26 cellular contexts compared by ENCODE assay signal in genomic region chr17:28101919-28102318, GRCh38. TPM values are rescaled to one million over a fixed set of nuclear protein-coding genes. Genes with fewer than 3 reads are reported as not detected.
DNase-seq lines count a peak whose midpoint lies in the region; ATAC-seq, FAIRE-seq and TF ChIP-seq lines count a peak whose summit lies in the region.
"Had no signal": no experiment of that assay in that cellular context is flagged by ENCODE, and none has a peak within 500 bp of the region (broad histone marks: within the 10 kb centered on the region; RNA-seq: fewer than 3 reads in every experiment).

No MANE protein-coding gene starts in this region.

- no peak overlapping the region for H2BK15ac ChIP-seq in mesenchymal stem cell (ENCODE audit: low read depth, poor library complexity, severe bottlenecking)

- no peak for TF ChIP-seq RAD21 in A549 (conservative IDR thresholded peaks at IDR 0.05 in 1 of 2, IDR thresholded peaks at IDR 0.05 in 1 of 2)

- no peak overlapping the region for H3K23ac ChIP-seq in mesenchymal stem cell (ENCODE audit: low read length in 2 of 2)

- H3K36me3 ChIP-seq in mesenchymal stem cell (ENCODE audit: control insufficient read depth in 1 of 2, insufficient read depth in 2 of 2, low read depth in 1 of 2, low read length in 2 of 2): no peaks in the 10 kb centered on the region
- H3K36me3 ChIP-seq: BE2C had no signal

- H3K4me2 ChIP-seq in A549 (no peak overlapping the region), mesenchymal stem cell (ENCODE audit: low read length, poor library complexity, severe bottlenecking) (no peak overlapping the region)
- H3K4me2 ChIP-seq: BLaER1 had no signal

- H3K79me1 ChIP-seq in mesenchymal stem cell (replicated peaks; ENCODE audit: low read length, poor library complexity, severe bottlenecking): peaks cover 9% of the 10 kb centered on the region

- no peak overlapping the region for H3K14ac ChIP-seq in mesenchymal stem cell (ENCODE audit: low read length in 2 of 2)

- no peak overlapping the region for H3K4me3 ChIP-seq in A549
- H3K4me3 ChIP-seq in mesenchymal stem cell (ENCODE audit: insufficient read depth in 1 of 2, low read depth in 1 of 2, low read length in 2 of 2): no peak overlapping the region
- H3K4me3 ChIP-seq: BLaER1, GM12878 had no signal

- peak overlapping the region; percentile 44 for H2BK5ac ChIP-seq in mesenchymal stem cell (ENCODE audit: low read depth, low read length, poor library complexity, severe bottlenecking)

- no peak overlapping the region for H3K4ac ChIP-seq in mesenchymal stem cell (ENCODE audit: low read depth in 1 of 2, low read length in 2 of 2)

- TF ChIP-seq EP300 in A549 (IDR thresholded peaks at IDR 0.05): no peak

- CTCF ChIA-PET in A549 (lab: Yijun Ruan, JAX): no interaction called here

- POLR2A ChIA-PET in A549 (lab: Yijun Ruan, JAX): no interaction called here

- no peak overlapping the region for H3K27ac ChIP-seq in A549
- H3K27ac ChIP-seq in mesenchymal stem cell (ENCODE audit: low read length, poor library complexity, severe bottlenecking): no peak overlapping the region
- H3K27ac ChIP-seq: BLaER1 had no signal

- peak; percentile 54 for FAIRE-seq in A549 (lab: Jason Lieb, UNC)
- peak; percentile 8 for FAIRE-seq in endometrium (lab: Jason Lieb, UNC)
- FAIRE-seq: GM12878, GM12892, GM18507 had no signal

- H2BK120ac ChIP-seq in mesenchymal stem cell (ENCODE audit: low read depth, low read length): no peak overlapping the region

- H3K4me1 ChIP-seq in A549: peaks cover 10% of the 10 kb centered on the region; the same call in 2 of the 3 replicates
- H3K4me1 ChIP-seq in mesenchymal stem cell (ENCODE audit: control insufficient read depth, insufficient read depth, low read depth, low read length): no peaks in the 10 kb centered on the region
- H3K4me1 ChIP-seq: BE2C had no signal

- H4K8ac ChIP-seq in mesenchymal stem cell (ENCODE audit: low read length): no peak overlapping the region

- no peak overlapping the region for H3K9ac ChIP-seq in mesenchymal stem cell (ENCODE audit: low read length)
- H3K9ac ChIP-seq: BLaER1 had no signal

- intact Hi-C loops in head of caudate nucleus (cut with DNase I): no loop called here

- H4K91ac ChIP-seq in mesenchymal stem cell (ENCODE audit: low read length): no peak overlapping the region

- DNase-seq in A549 (ENCODE audit: low read depth in 1 of 2, low spot score in 1 of 2): no peak
- no peak for DNase-seq in mesenchymal stem cell
- no peak for DNase-seq in OCI-M2 (lab: John Stamatoyannopoulos, UW; ENCODE audit: unreplicated experiment)
- DNase-seq in RKO (ENCODE audit: low spot score): no peak
- DNase-seq in head of caudate nucleus: no peak
- DNase-seq: 8988T; ACHN; BE2C; C1 segment of cervical spinal cord; CD4-positive, alpha-beta memory T cell; CD4-positive, CD25-positive, alpha-beta regulatory T cell; CD8-positive, alpha-beta memory T cell; COR-L47; DMS 273 treated with DMSO at 0.1 percent for 48 hours; DMS153; DMS53; DMS79; DND-41; EL; GDM1 had no signal

- no peak overlapping the region for H3K18ac ChIP-seq in mesenchymal stem cell (ENCODE audit: low read depth in 1 of 2, low read length in 2 of 2)

- no peak overlapping the region for H2AK5ac ChIP-seq in mesenchymal stem cell (ENCODE audit: low read length, severe bottlenecking)

- no peak overlapping the region for H2BK12ac ChIP-seq in mesenchymal stem cell (ENCODE audit: low read length in 2 of 2)

- H3K9me3 ChIP-seq in A549: no peaks in the 10 kb centered on the region
- peaks cover 4% of the 10 kb centered on the region for H3K9me3 ChIP-seq in mesenchymal stem cell (ENCODE audit: control insufficient read depth, low read length)
- H3K9me3 ChIP-seq: BE2C had no signal

- ATAC-seq in A549 (no peak), HG03442 (IDR thresholded peaks at IDR 0.05; ENCODE audit: unreplicated experiment) (no peak)
- ATAC-seq: GM12878 had no signal

- H2AFZ ChIP-seq in mesenchymal stem cell (ENCODE audit: low read depth, low read length): no peak overlapping the region

- TF ChIP-seq CTCF in A549 (IDR thresholded peaks at IDR 0.05): no peak

- no peaks in the 10 kb centered on the region for H3K27me3 ChIP-seq in mesenchymal stem cell (ENCODE audit: control insufficient read depth in 1 of 2, insufficient read depth in 1 of 2, low read length in 2 of 2)
- H3K27me3 ChIP-seq: BE2C, BLaER1 had no signal

- no peak for TF ChIP-seq POLR2A in A549 (IDR thresholded peaks at IDR 0.05; ENCODE audit: low read length)

TF ChIP-seq in A549, 52 proteins besides CTCF, POLR2A, EP300 and RAD21:
- TF ChIP-seq SREBF2 (IDR thresholded peaks at IDR 0.05) (no peak), HOXB5 (CRISPR knock-in tag; IDR thresholded peaks at IDR 0.05) (no peak), ATOH8 (CRISPR knock-in tag; IDR thresholded peaks at IDR 0.05; ENCODE audit: low read depth) (no peak), BCL3 (IDR thresholded peaks at IDR 0.05) (no peak), MAFK (IDR thresholded peaks at IDR 0.05; ENCODE audit: partially characterized antibody) (no peak), BHLHE40 (IDR thresholded peaks at IDR 0.05; ENCODE audit: low read depth, low read length) (no peak), ZFP36 (IDR thresholded peaks at IDR 0.05; ENCODE audit: borderline replicate concordance, partially characterized antibody) (no peak), KDM5A (IDR thresholded peaks at IDR 0.05) (no peak), EHMT2 (IDR thresholded peaks at IDR 0.05; ENCODE audit: low read depth) (no peak), PHF8 (IDR thresholded peaks at IDR 0.05; ENCODE audit: borderline replicate concordance, low read depth) (no peak), CHD4 (IDR thresholded peaks at IDR 0.05; ENCODE audit: borderline replicate concordance) (no peak), FOSL2 (IDR thresholded peaks at IDR 0.05) (no peak), FOSL2 (CRISPR knock-in tag; IDR thresholded peaks at IDR 0.05) (no peak), NPAS2 (CRISPR knock-in tag; IDR thresholded peaks at IDR 0.05; ENCODE audit: borderline replicate concordance) (no peak)

RNA-seq across cellular contexts. Expression of gene NLK, which starts 59.4 kb away (rescaled TPM):
- 26.5 and 45.3 TPM in 2 replicates for polyA plus RNA-seq in A549 (2011; rRNA removed)
- polyA plus RNA-seq in A549 (2012; cell fraction: cytosol; rRNA removed): 7.2 and 10.6 TPM in 2 replicates
- 8.8 and 9.6 TPM in 2 replicates for polyA plus RNA-seq in A549 (2012; cell fraction: nucleus; rRNA removed)
- polyA plus RNA-seq in A549 (2017; fragmentation: RNase III; extraction: RNeasy Plus Mini Kit Qiagen cat#74134 plus additional on column Dnase treatment): 10.8 to 11.9 TPM (median 11.8 TPM) in 3 replicates
- polyA minus RNA-seq in A549 (2011; rRNA and poly(A)+ RNA removed): 44.9 and 46.3 TPM in 2 replicates
- 11.4 TPM for polyA plus RNA-seq in mesenchymal stem cell (2013, experiment 1 of 2)
- polyA plus RNA-seq in mesenchymal stem cell (2013, experiment 2 of 2): 12.1 TPM
